Comparison of ENCODE assay signal across 2 cellular contexts in genomic region chr2:107634172-107634571, GRCh38.
TF ChIP-seq lines count a peak whose summit lies in the region.

No MANE protein-coding gene starts in this region.

TF ChIP-seq in A549, 52 proteins besides CTCF, POLR2A, EP300 and RAD21 (continued from another document):
- TF ChIP-seq HDAC2 (IDR thresholded peaks at IDR 0.05) (no peak), CBX2 (IDR thresholded peaks at IDR 0.05; ENCODE audit: borderline replicate concordance, low read depth) (no peak), RNF2 (IDR thresholded peaks at IDR 0.05; ENCODE audit: borderline replicate concordance, low read depth) (no peak), ZC3H11A (IDR thresholded peaks at IDR 0.05) (no peak), FOSB (CRISPR knock-in tag; IDR thresholded peaks at IDR 0.05) (no peak)

TF ChIP-seq in IMR-90, 13 proteins besides CTCF, POLR2A, EP300 and RAD21 (continued from another document):
- TF ChIP-seq ELK1 (IDR thresholded peaks at IDR 0.05; ENCODE audit: borderline replicate concordance, low read depth, low read length) = no peak
- no peak for TF ChIP-seq FOS (IDR thresholded peaks at IDR 0.05; ENCODE audit: low read depth, low read length)
- no peak for TF ChIP-seq NFE2L2 (IDR thresholded peaks at IDR 0.05; ENCODE audit: low read depth, low read length)
- TF ChIP-seq RCOR1 (IDR thresholded peaks at IDR 0.05; ENCODE audit: insufficient replicate concordance, low read length) = no peak
- no peak for TF ChIP-seq CHD1 (IDR thresholded peaks at IDR 0.05; ENCODE audit: low read depth, low read length)
- TF ChIP-seq MAZ (IDR thresholded peaks at IDR 0.05; ENCODE audit: borderline replicate concordance, low read depth, low read length) = no peak
- TF ChIP-seq CEBPB (IDR thresholded peaks at IDR 0.05; ENCODE audit: low read depth, low read length) = no peak
- no peak for TF ChIP-seq USF2 (IDR thresholded peaks at IDR 0.05; ENCODE audit: low read depth, low read length)
- no peak for TF ChIP-seq RFX5 (IDR thresholded peaks at IDR 0.05; ENCODE audit: low read depth, low read length)
